8 cellular contexts compared by ENCODE assay signal in the genomic region with DNA sequence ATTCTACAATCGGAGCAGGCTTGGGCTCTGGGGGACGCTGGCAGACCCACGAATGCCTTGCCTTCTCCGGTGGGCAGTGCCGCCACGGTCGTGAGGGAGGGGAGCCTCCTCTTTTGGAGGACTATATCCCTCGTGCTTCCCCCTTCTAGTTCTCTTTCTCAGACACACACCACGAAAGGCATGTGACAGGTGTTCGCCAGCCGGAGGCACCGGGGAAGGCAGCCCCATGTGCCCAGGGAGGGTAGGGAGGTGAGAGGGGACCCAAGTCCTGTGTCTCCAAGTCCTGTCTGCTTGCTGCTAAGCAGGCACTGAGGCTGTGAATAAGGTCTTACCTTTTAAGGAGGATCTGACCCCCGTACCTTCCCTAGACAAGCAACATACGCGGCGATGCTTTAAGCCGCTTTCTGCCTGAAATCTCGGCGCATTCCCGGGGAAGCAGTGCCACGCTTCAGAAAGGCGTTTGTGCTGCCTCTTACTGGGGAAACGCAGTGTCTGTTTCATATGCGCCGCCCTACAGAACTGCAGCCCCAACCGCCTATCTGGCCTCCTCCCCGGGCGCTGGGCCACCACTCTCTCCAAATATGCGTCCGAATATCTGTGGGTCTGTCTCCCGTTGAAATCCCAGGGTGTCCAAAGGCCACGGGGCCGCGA. TPM values are rescaled to one million over a fixed set of nuclear protein-coding genes. Genes with fewer than 3 reads are reported as not detected.
DNase-seq lines count a peak whose midpoint lies in the region; ATAC-seq and TF ChIP-seq lines count a peak whose summit lies in the region.

No MANE protein-coding gene starts in this region.

- DNase-seq in activated CD8-positive, alpha-beta memory T cell treated with anti-CD3 and anti-CD28 coated beads for 24 hours = peak; percentile 67
- no peak for DNase-seq in activated CD8-positive, alpha-beta memory T cell treated with anti-CD3 and anti-CD28 coated beads, Interleukin-2, amount 50 U/mL, for 48 hours
- peak; percentile 38 for DNase-seq in SK-MEL-5 (ENCODE audit: low read depth, low spot score)
- DNase-seq in endodermal cell = peak; percentile 83
- peak; percentile 21 to 42 for DNase-seq in thyroid gland

- H3K27ac ChIP-seq in endodermal cell (ENCODE audit: low read depth, low read length) (no peak overlapping the region), mesodermal cell (ENCODE audit: low read depth, low read length, severe bottlenecking) (no peak overlapping the region), thyroid gland (no peak overlapping the region)

- in situ Hi-C loops in SK-MEL-5 (cut with HindIII; ENCODE audit: low pct_unique_long_range_greater_than_20kb, low sequenced_read_pairs) = no loop called here

- no peak for ATAC-seq in HG03025 (IDR thresholded peaks at IDR 0.05; ENCODE audit: low FRiP score, unreplicated experiment)
- no peak for ATAC-seq in GM19324 (IDR thresholded peaks at IDR 0.05; ENCODE audit: low FRiP score, unreplicated experiment)

- H3K4me3 ChIP-seq in endodermal cell (ENCODE audit: low read length) = peak overlapping the region; percentile 88
- H3K4me3 ChIP-seq in mesodermal cell (ENCODE audit: extremely low read depth, insufficient read depth, low read length, poor library complexity, severe bottlenecking) = peak overlapping the region; percentile 38
- peak overlapping the region in 2 of 3 donors; percentile 2 to 41 for H3K4me3 ChIP-seq in thyroid gland (replicated peaks in 1 of 3)

- H3K27me3 ChIP-seq in endodermal cell (ENCODE audit: control insufficient read depth, insufficient read depth, low read length, poor library complexity, severe bottlenecking) (peaks cover 53% of the 10 kb centered on the region), thyroid gland (no peaks in the 10 kb centered on the region)

- H3K9me3 ChIP-seq in endodermal cell (ENCODE audit: control insufficient read depth, low read length) (no peaks in the 10 kb centered on the region), mesodermal cell (ENCODE audit: control insufficient read depth, low read length) (no peaks in the 10 kb centered on the region), thyroid gland (no peaks in the 10 kb centered on the region)

- H3K4me1 Mint-ChIP-seq in endodermal cell = peaks cover 45% of the 10 kb centered on the region

- TF ChIP-seq CTCF in endodermal cell (conservative IDR thresholded peaks at IDR 0.05) (peak; percentile 38), thyroid gland (IDR thresholded peaks at IDR 0.05) (no peak)

- H3K4me1 ChIP-seq in endodermal cell (ENCODE audit: control insufficient read depth, insufficient read depth, low read length) (peaks cover 4% of the 10 kb centered on the region), mesodermal cell (ENCODE audit: control insufficient read depth, insufficient read depth, low read length, poor library complexity, severe bottlenecking) (no peaks in the 10 kb centered on the region), thyroid gland (peaks cover 4 to 11% of the 10 kb centered on the region in 2 donors)

- H3K4me3 Mint-ChIP-seq in endodermal cell = peak overlapping the region; percentile 73

- no peak overlapping the region for H3K27ac Mint-ChIP-seq in endodermal cell

- 1 to 3% methylated on average over 19 to 34 of the region's 34 CpGs for WGBS in endodermal cell (ENCODE audit: insufficient coverage in 1 of 2, insufficient read length in 1 of 2), 2 experiments
- WGBS in mesodermal cell (ENCODE audit: insufficient coverage in 2 of 2), 2 experiments = 1 to 4% methylated on average over 23 to 32 of the region's 34 CpGs
- 3 to 4% methylated on average over 22 to 29 of the region's 34 CpGs for WGBS in thyroid gland, 2 donors

- H3K36me3 Mint-ChIP-seq in endodermal cell (ENCODE audit: low read depth) = peaks cover 5% of the 10 kb centered on the region

- no peak for TF ChIP-seq POLR2A in thyroid gland (IDR thresholded peaks at IDR 0.05)

- H3K36me3 ChIP-seq in endodermal cell (ENCODE audit: control insufficient read depth, insufficient read depth, low read length) = no peaks in the 10 kb centered on the region
- H3K36me3 ChIP-seq in mesodermal cell (ENCODE audit: control insufficient read depth, insufficient read depth, low read length) = no peaks in the 10 kb centered on the region
- H3K36me3 ChIP-seq in thyroid gland = no peaks in the 10 kb centered on the region

- H3K9me3 Mint-ChIP-seq in endodermal cell = no peaks in the 10 kb centered on the region

- H3K9ac ChIP-seq in endodermal cell (ENCODE audit: extremely low read depth, low read length, poor library complexity, severe bottlenecking) = no peak overlapping the region

- intact Hi-C loops in thyroid gland (cut with DNase I) = loop anchor here (10.0 kb wide), 1 partner anchor 631 kb away; no protein-coding TSS in a partner anchor

- H3K27me3 Mint-ChIP-seq in endodermal cell (ENCODE audit: insufficient read depth) = peaks cover 71% of the 10 kb centered on the region

RNA-seq across cellular contexts. Expression of a gene that starts 0.8 kb away (rescaled TPM):
- total RNA-seq in SK-MEL-5 (2014; rRNA removed; shearing (Covaris generic)) = 0.08 and 0.18 TPM in 2 replicates
- not detected in 2 replicates for polyA plus RNA-seq in SK-MEL-5 (2015; cell fraction: cytosol; rRNA removed)
- not detected in 2 replicates for polyA plus RNA-seq in SK-MEL-5 (2015; cell fraction: nucleus; rRNA removed)
- 10 to 100 TPM; 24.0 to 42.7 TPM for total RNA-seq in endodermal cell
- 2.4 TPM for polyA plus RNA-seq in endodermal cell (2013, experiment 1 of 2)
- polyA plus RNA-seq in endodermal cell (2013, experiment 2 of 2) = 2.2 TPM
- 2.2 TPM for polyA plus RNA-seq in mesodermal cell (2013, experiment 1 of 2)
- polyA plus RNA-seq in mesodermal cell (2013, experiment 2 of 2) = 2.4 TPM
- 1 to 10 TPM; 1.3 to 8.3 (median 2.4) TPM for total RNA-seq in thyroid gland

Comparison
In these comparisons a context has a peak if more than half of its experiments do, and no peak if none do; other contexts are left out.
1. H3K4me3 ChIP-seq: peak in every context shown above with its lines; median percentile 88 in endodermal cell; 38 in mesodermal cell; 22 in thyroid gland.